ENCODE assay signal across 8 cellular contexts in the genomic region with DNA sequence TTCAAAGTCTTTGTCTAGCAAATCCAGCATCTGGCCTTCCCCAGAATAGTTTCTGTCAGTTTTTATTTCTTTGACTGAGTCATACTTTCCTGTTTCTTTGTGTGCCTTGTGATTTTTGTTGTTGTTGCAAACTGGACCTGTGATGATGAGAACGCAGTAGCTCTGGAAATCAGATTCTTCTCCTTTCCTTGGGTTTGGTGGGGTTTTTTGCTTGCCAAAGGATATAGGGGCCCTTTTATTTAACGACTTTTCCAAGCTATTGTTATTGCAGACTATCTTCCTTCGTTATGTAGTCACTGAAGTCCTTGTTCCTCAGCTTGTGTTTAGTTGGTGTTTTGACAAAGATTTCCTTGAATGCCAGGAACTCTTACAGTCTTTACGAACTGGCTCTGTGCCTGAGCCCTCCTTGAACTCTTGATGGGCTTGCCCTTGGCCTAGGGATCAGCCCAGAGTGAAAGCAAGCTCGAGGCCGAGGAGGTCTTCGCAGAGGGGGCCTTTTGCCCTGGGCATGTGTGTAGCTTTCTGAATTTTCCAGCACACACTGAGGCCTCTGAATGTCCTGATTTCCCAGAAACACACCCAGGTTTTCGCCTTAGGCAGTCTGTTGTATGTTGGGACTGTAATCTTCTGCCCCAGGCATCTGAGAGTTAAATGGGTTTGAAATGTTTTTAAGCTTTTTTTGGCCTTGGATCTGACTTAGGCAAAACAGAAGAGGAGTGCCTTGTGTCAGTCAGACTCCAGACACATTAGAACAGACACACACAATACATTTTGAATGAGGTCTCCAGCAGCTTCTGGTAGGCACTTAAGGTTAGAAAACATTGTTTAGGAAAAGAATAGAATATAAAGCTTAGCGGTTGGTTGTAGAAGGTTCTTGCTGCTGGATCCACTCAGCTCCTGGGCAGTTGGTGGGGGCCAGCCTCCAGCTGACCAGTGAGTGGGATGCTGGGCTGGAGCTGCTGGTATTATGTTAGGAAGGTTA. TPM values are rescaled to one million over a fixed set of nuclear protein-coding genes. Genes with fewer than 3 reads are reported as not detected.
DNase-seq lines count a peak whose midpoint lies in the region; ATAC-seq and TF ChIP-seq lines count a peak whose summit lies in the region.

No MANE protein-coding gene starts in this region.

- H2BK15ac ChIP-seq in H9 (ENCODE audit: low read depth, low read length) = no peak overlapping the region

- H3T11ph ChIP-seq in H9 (ENCODE audit: low read length) = no peak overlapping the region

- no peak overlapping the region for H4K5ac ChIP-seq in H9 (ENCODE audit: insufficient read length, low read depth, low read length)

- H4K8ac ChIP-seq in H9 (replicated peaks; ENCODE audit: insufficient read length, low read depth, low read length) = no peak overlapping the region

- peak overlapping the region in 2 of 3 experiments; percentile 27 to 90; a peak in 5 of 7 replicates for H3K27ac Mint-ChIP-seq in H9
- H3K27ac Mint-ChIP-seq in activated CD8-positive, alpha-beta T cell treated with anti-CD3 and anti-CD28 coated beads, Interleukin-2, amount 10 ng/mL, durations not matched to agents 7 days and 5 days = peak overlapping the region; percentile 30

- no peak overlapping the region for H3K4me2 ChIP-seq in H9 (ENCODE audit: insufficient read depth, insufficient read length, low read length)

- H3K79me2 ChIP-seq in H9 (ENCODE audit: insufficient read depth, low read length) = peaks cover 68% of the 10 kb centered on the region; the same call in 1 of the 2 replicates

- H3K27me3 Mint-ChIP-seq in H9 (ENCODE audit: low read depth) = no peaks in the 10 kb centered on the region
- no peaks in the 10 kb centered on the region for H3K27me3 Mint-ChIP-seq in activated CD8-positive, alpha-beta T cell treated with anti-CD3 and anti-CD28 coated beads, Interleukin-2, amount 10 ng/mL, durations not matched to agents 7 days and 5 days (ENCODE audit: low read depth)

- no peaks in the 10 kb centered on the region for H3K23me2 ChIP-seq in H9 (ENCODE audit: insufficient read length, low read depth, low read length, poor library complexity, severe bottlenecking)

- H3K14ac ChIP-seq in H9 (ENCODE audit: insufficient read depth, low read length) = peak overlapping the region; percentile 48; the same call in 1 of the 2 replicates

- H3K4ac ChIP-seq in H9 (ENCODE audit: low read depth, low read length) = no peak overlapping the region

- no peaks in the 10 kb centered on the region for H3K9me3 Mint-ChIP-seq in H9
- H3K9me3 Mint-ChIP-seq in activated CD8-positive, alpha-beta T cell treated with anti-CD3 and anti-CD28 coated beads, Interleukin-2, amount 10 ng/mL, durations not matched to agents 7 days and 5 days (ENCODE audit: insufficient read depth) = no peaks in the 10 kb centered on the region

- H2BK5ac ChIP-seq in H9 (ENCODE audit: insufficient read length, low read length) = no peak overlapping the region

- peaks cover 0 to 2% (median under 1%) of the 10 kb centered on the region in 3 experiments; a peak in 4 of 7 replicates for H3K36me3 Mint-ChIP-seq in H9 (ENCODE audit: insufficient read depth in 1 of 3, low read depth in 3 of 3)
- peaks cover under 1% of the 10 kb centered on the region for H3K36me3 Mint-ChIP-seq in activated CD8-positive, alpha-beta T cell treated with anti-CD3 and anti-CD28 coated beads, Interleukin-2, amount 10 ng/mL, durations not matched to agents 7 days and 5 days (ENCODE audit: low read depth)

- H3K79me1 ChIP-seq in H9 (ENCODE audit: insufficient read depth, low read depth, low read length, poor library complexity, severe bottlenecking) = no peaks in the 10 kb centered on the region

- H3K23ac ChIP-seq in H9 (ENCODE audit: insufficient read length, low read depth, low read length) = no peak overlapping the region

- H3K4me3 ChIP-seq in cardiac muscle cell (no peak overlapping the region), skeletal muscle tissue (ENCODE audit: low read length in 3 of 3) (peak overlapping the region; percentile 41 to 56 (median 42))

- H3K9ac ChIP-seq in H9 (ENCODE audit: extremely low read depth, insufficient read length, low read length) (no peak overlapping the region), skeletal muscle tissue (ENCODE audit: low read depth in 1 of 3, low read length in 3 of 3) (peak overlapping the region; percentile 52 to 74 (median 65))

- no peak overlapping the region for H3K4me3 Mint-ChIP-seq in H9
- no peak overlapping the region for H3K4me3 Mint-ChIP-seq in activated CD8-positive, alpha-beta T cell treated with anti-CD3 and anti-CD28 coated beads, Interleukin-2, amount 10 ng/mL, durations not matched to agents 7 days and 5 days

- no peak overlapping the region for H3K56ac ChIP-seq in H9 (ENCODE audit: insufficient read length, low read depth, low read length)

- H3K4me1 ChIP-seq in H9 (ENCODE audit: insufficient read depth, low read length) (0 out of 2 replicates have a peak, but pooled peaks cover 4% of the 10 kb centered on the region), cardiac muscle cell (ENCODE audit: low read depth) (peaks cover 34% of the 10 kb centered on the region), skeletal muscle tissue (ENCODE audit: control insufficient read depth in 3 of 3, insufficient read depth in 3 of 3, low read length in 3 of 3) (peaks cover 43 to 44% (median 44%) of the 10 kb centered on the region in 3 donors)

- no peak overlapping the region for H2AK5ac ChIP-seq in H9 (ENCODE audit: insufficient read length, low read length)

- H2BK20ac ChIP-seq in H9 (ENCODE audit: low read depth, low read length, poor library complexity, severe bottlenecking) = no peak overlapping the region

- H3K36me3 ChIP-seq in cardiac muscle cell = no peaks in the 10 kb centered on the region
- no peaks in the 10 kb centered on the region for H3K36me3 ChIP-seq in skeletal muscle tissue (ENCODE audit: control insufficient read depth in 3 of 3, insufficient read depth in 3 of 3, low read length in 3 of 3)

- WGBS in H9 (ENCODE audit: extremely low coverage, insufficient read length, low lambda C conversion rate) = no CpG with 5 or more reads among the region's 9 CpGs

- POLR2A ChIA-PET in activated CD8-positive, alpha-beta T cell treated with anti-CD3 and anti-CD28 coated beads, Interleukin-2, amount 10 ng/mL, durations not matched to agents 7 days and 5 days (lab: Charles Lee) = interaction anchor here (0.9 kb wide), 1 partner anchor 9 kb away, joined by 3 read pairs; no protein-coding TSS in a partner anchor

- ATAC-seq in activated CD8-positive, alpha-beta T cell treated with anti-CD3 and anti-CD28 coated beads, Interleukin-2, amount 10 ng/mL, durations not matched to agents 7 days and 5 days = no peak
- no peak for ATAC-seq in GM21526 (IDR thresholded peaks at IDR 0.05; ENCODE audit: low FRiP score, unreplicated experiment)

- H2BK12ac ChIP-seq in H9 (ENCODE audit: insufficient read length, low read depth, low read length) = no peak overlapping the region

- no peak overlapping the region for H4K91ac ChIP-seq in H9 (ENCODE audit: insufficient read length, low read depth, low read length)

- CTCF ChIA-PET in activated CD8-positive, alpha-beta T cell treated with anti-CD3 and anti-CD28 coated beads, Interleukin-2, amount 10 ng/mL, durations not matched to agents 7 days and 5 days (lab: Charles Lee) = interaction anchor here (0.8 to 3.0 kb wide), 5 partner anchors 9 to 18 kb away, joined by 3 to 21 read pairs (median 6); a partner anchor contains a TSS

- peaks cover 34 to 41% of the 10 kb centered on the region in 2 experiments for H3K4me1 Mint-ChIP-seq in H9
- H3K4me1 Mint-ChIP-seq in activated CD8-positive, alpha-beta T cell treated with anti-CD3 and anti-CD28 coated beads, Interleukin-2, amount 10 ng/mL, durations not matched to agents 7 days and 5 days (ENCODE audit: low read depth) = peaks cover 30% of the 10 kb centered on the region

- peaks cover 4% of the 10 kb centered on the region for H4K20me1 ChIP-seq in H9 (ENCODE audit: control insufficient read depth, insufficient read depth, insufficient read length)

- DNase-seq in H9 (no peak), cardiac muscle cell (ENCODE audit: low read depth in 1 of 2, low spot score in 1 of 2) (peak; percentile 47 to 83), RKO (ENCODE audit: low spot score) (no peak), NCI-H69 (lab: John Stamatoyannopoulos, UW) (no peak)
- DNase-seq in activated CD8-positive, alpha-beta T cell treated with anti-CD3 and anti-CD28 coated beads, Interleukin-2, amount 10 ng/mL, durations not matched to agents 7 days and 5 days = no peak
- DNase-seq in effector CD8-positive, alpha-beta T cell (lab: John Stamatoyannopoulos, UW) = no peak

- H3K27ac ChIP-seq in H9 (ENCODE audit: insufficient read length, low read depth, low read length) (peak overlapping the region; percentile 33), cardiac muscle cell (peak overlapping the region; percentile 94), skeletal muscle tissue (ENCODE audit: low read depth, low read length) (peak overlapping the region; percentile 92)

- H2BK120ac ChIP-seq in H9 (ENCODE audit: low read depth, low read length, poor library complexity, severe bottlenecking) = no peak overlapping the region

- H3K27me3 ChIP-seq in H9 (ENCODE audit: insufficient read depth, low read length) = no peaks in the 10 kb centered on the region
- H3K27me3 ChIP-seq in cardiac muscle cell = no peaks in the 10 kb centered on the region
- no peaks in the 10 kb centered on the region for H3K27me3 ChIP-seq in skeletal muscle tissue (ENCODE audit: control insufficient read depth in 3 of 3, insufficient read depth in 3 of 3, low read length in 3 of 3)

- H2AFZ ChIP-seq in H9 (ENCODE audit: low read length) = no peak overlapping the region

- H3K18ac ChIP-seq in H9 (ENCODE audit: insufficient read length, low read depth, low read length) = no peak overlapping the region

- H3K9me3 ChIP-seq in H9 (ENCODE audit: control insufficient read depth, low read depth, low read length) (no peaks in the 10 kb centered on the region), cardiac muscle cell (ENCODE audit: low read depth) (no peaks in the 10 kb centered on the region), skeletal muscle tissue (ENCODE audit: control insufficient read depth in 3 of 3, low read length in 3 of 3) (no peaks in the 10 kb centered on the region)

- TF ChIP-seq CTCF in H9 (conservative IDR thresholded peaks at IDR 0.05) (no peak), cardiac muscle cell (IDR thresholded peaks at IDR 0.05; ENCODE audit: low read depth, low read length) (no peak)

RNA-seq across cellular contexts. Expression of a gene that starts 17.0 kb away (rescaled TPM):
- total RNA-seq in H9 (2021) (59.6 and 72.0 TPM in 2 replicates), cardiac muscle cell (44.5 and 63.0 TPM in 2 replicates), skeletal muscle tissue (27.7 TPM)
- 10 to 100 TPM; 62.3 to 65.3 TPM for total RNA-seq in activated CD8-positive, alpha-beta T cell treated with anti-CD3 and anti-CD28 coated beads, Interleukin-2, amount 10 ng/mL, durations not matched to agents 7 days and 5 days
- polyA plus RNA-seq in cardiac muscle cell = 22.0 and 26.7 TPM in 2 replicates

Comparison
In these comparisons a context has a peak if more than half of its experiments do, and no peak if none do; other contexts are left out.
1. DNase-seq: peak in cardiac muscle cell (2 of 2); none in H9 (single experiment), activated CD8-positive, alpha-beta T cell treated with anti-CD3 and anti-CD28 coated beads, Interleukin-2, amount 10 ng/mL, durations not matched to agents 7 days and 5 days (single experiment), RKO (single experiment), NCI-H69 (single experiment) and effector CD8-positive, alpha-beta T cell (single experiment).
2. H3K27ac ChIP-seq: peak in every context shown above with its lines; median percentile 94 in cardiac muscle cell; 92 in skeletal muscle tissue; 33 in H9.